Comparison of ENCODE assay signal across 30 cellular contexts in the genomic region with DNA sequence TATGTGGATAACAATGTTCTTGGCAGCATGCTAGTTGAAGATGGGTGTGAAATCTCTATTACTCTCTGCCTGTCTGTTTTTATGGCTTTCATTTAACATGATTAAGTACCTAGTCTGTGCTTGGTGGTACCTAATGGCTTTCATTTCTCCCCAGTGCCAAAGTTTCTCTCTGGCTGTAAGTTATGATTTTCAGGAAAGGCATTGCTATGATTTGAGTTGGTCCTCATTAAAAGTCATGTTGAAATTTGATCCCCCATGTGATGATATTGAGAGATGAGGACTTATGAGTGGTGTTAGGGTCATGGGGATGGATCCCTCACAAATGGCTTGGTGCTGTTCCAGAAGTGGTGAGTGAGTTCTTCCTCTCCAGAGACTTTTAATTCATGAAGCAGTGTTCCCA.
DNase-seq lines count a peak whose midpoint lies in the region; ATAC-seq and TF ChIP-seq lines count a peak whose summit lies in the region.
"Had no signal": no experiment of that assay in that cellular context is flagged by ENCODE, and none has a peak within 500 bp of the region (broad histone marks: within the 10 kb centered on the region; RNA-seq: fewer than 3 reads in every experiment).

No MANE protein-coding gene starts in this region.

- H3K36me3 ChIP-seq in IMR-90 (ENCODE audit: control insufficient read depth, insufficient read depth, low read length) = no peaks in the 10 kb centered on the region
- H3K36me3 ChIP-seq: cardiac muscle cell, esophagus muscularis mucosa, left ventricle myocardium inferior, tibial nerve had no signal

- CTCF ChIA-PET in IMR-90 (lab: Yijun Ruan, JAX) = no interaction called here

- peak; percentile 21 for DNase-seq in GM03348 (ENCODE audit: low spot score)
- peak; percentile 61 for DNase-seq in IMR-90
- DNase-seq in fibroblast of mammary gland (ENCODE audit: low read depth) = peak; percentile 80
- DNase-seq in skeletal muscle cell (ENCODE audit: low read depth) = peak; percentile 99
- DNase-seq in foreskin keratinocyte = no peak
- no peak for DNase-seq in stimulated activated CD8-positive, alpha-beta memory T cell treated with anti-CD3 and anti-CD28 coated beads, Interleukin-4, amount 100 ng/mL, for 48 hours
- DNase-seq in NCI-H1930 (lab: John Stamatoyannopoulos, UW) = no peak
- DNase-seq: activated CD4-positive, alpha-beta T cell treated with anti-CD3 and anti-CD28 coated beads, Interleukin-2, amount 50 U/mL, for 1 hour; activated naive CD4-positive, alpha-beta T cell treated with anti-CD3 and anti-CD28 coated beads for 36 hours; amniotic stem cell; CD8-positive, alpha-beta memory T cell; DMS53; endodermal cell; GF-D8; immature natural killer cell; Karpas-422; left ventricle myocardium inferior; naive B cell; NCI-H187 treated with DMSO at 0.1 percent for 48 hours; NCI-H226; NCI-H774; occipital lobe; stimulated activated CD4-positive, alpha-beta T cell treated with anti-CD3 and anti-CD28 coated beads, Interleukin-4, amount 100 ng/mL, for 1 hour; stimulated activated naive CD4-positive, alpha-beta T cell treated with Interleukin-2 at 50 U/mL for 16 hours had no signal

- H3K56ac ChIP-seq in IMR-90 (ENCODE audit: extremely low read depth, insufficient read depth, low read length) = no peak overlapping the region

- no peak overlapping the region for H3K4ac ChIP-seq in IMR-90 (ENCODE audit: low read depth, low read length)

- no peak overlapping the region for H3K4me2 ChIP-seq in IMR-90 (ENCODE audit: low read depth, low read length)
- H3K4me2 ChIP-seq: GM23338 had no signal

- H4K5ac ChIP-seq in IMR-90 (ENCODE audit: low read depth, low read length) = no peak overlapping the region

- no peak for TF ChIP-seq POLR2A in IMR-90 (IDR thresholded peaks at IDR 0.05; ENCODE audit: low read depth, low read length)

- dilution Hi-C loops in IMR-90 (cut with HindIII; ENCODE audit: low sequenced_read_pairs, unreplicated experiment) = no loop called here

- H3K4me1 ChIP-seq in IMR-90 (ENCODE audit: control insufficient read depth, insufficient read depth, low read length) (peaks cover 3% of the 10 kb centered on the region; the same call in 1 of the 2 replicates), foreskin keratinocyte (no peaks in the 10 kb centered on the region)
- H3K4me1 ChIP-seq: left ventricle myocardium inferior had no signal

- TF ChIP-seq RAD21 in IMR-90 (IDR thresholded peaks at IDR 0.05; ENCODE audit: low read length) = no peak

- no peak overlapping the region for H4K91ac ChIP-seq in IMR-90 (ENCODE audit: insufficient read depth, low read depth, low read length)

- ATAC-seq in IMR-90 (ENCODE audit: low read depth) = no peak
- no peak for ATAC-seq in HG03135 (IDR thresholded peaks at IDR 0.05; ENCODE audit: unreplicated experiment)
- no peak for ATAC-seq in foreskin keratinocyte
- ATAC-seq: GM23338 had no signal

- H3K27ac ChIP-seq in IMR-90 (ENCODE audit: insufficient read depth, low read length) (no peak overlapping the region), foreskin keratinocyte (no peak overlapping the region)
- H3K27ac ChIP-seq: cardiac muscle cell, esophagus muscularis mucosa, left ventricle myocardium inferior, tibial nerve, VCaP had no signal

- H3K9me1 ChIP-seq in IMR-90 (ENCODE audit: insufficient read depth, low read length) = no peaks in the 10 kb centered on the region

- H3K9me3 ChIP-seq in IMR-90 (ENCODE audit: control insufficient read depth, insufficient read depth, low read length) = no peaks in the 10 kb centered on the region
- H3K9me3 ChIP-seq: esophagus muscularis mucosa, tibial nerve had no signal

- H2AFZ ChIP-seq in IMR-90 (replicated peaks; ENCODE audit: low read length, poor library complexity) = no peak overlapping the region
- H2AFZ ChIP-seq: GM23338 had no signal

- BruUV-seq in IMR-90 (replicated peaks; lab: Mats Ljungman, UMichigan) = no TSS peak

- no peak overlapping the region for H4K8ac ChIP-seq in IMR-90 (ENCODE audit: low read depth in 2 of 2, low read length in 2 of 2)

- no peak overlapping the region for H2BK5ac ChIP-seq in IMR-90 (ENCODE audit: low read depth, low read length, poor library complexity, severe bottlenecking)

- H3K14ac ChIP-seq in IMR-90 (replicated peaks; ENCODE audit: low read depth, low read length) = no peak overlapping the region

- no peak overlapping the region for H3K18ac ChIP-seq in IMR-90 (ENCODE audit: low read depth, low read length)

- H2BK15ac ChIP-seq in IMR-90 (ENCODE audit: low read depth, low read length) = no peak overlapping the region

- in situ Hi-C loops in IMR-90 (cut with MboI; ENCODE audit: low sequenced_read_pairs) = no loop called here

- no peaks in the 10 kb centered on the region for H3K79me1 ChIP-seq in IMR-90 (ENCODE audit: low read depth in 1 of 2, low read length in 2 of 2)

- no peak overlapping the region for H2AK5ac ChIP-seq in IMR-90 (ENCODE audit: low read depth, low read length)

- H3K23ac ChIP-seq in IMR-90 (ENCODE audit: low read depth, low read length) = no peak overlapping the region

- TF ChIP-seq CTCF in IMR-90 (conservative IDR thresholded peaks at IDR 0.05; ENCODE audit: low read depth, low read length) (no peak), fibroblast of mammary gland (conservative IDR thresholded peaks at IDR 0.05; ENCODE audit: control insufficient read depth, insufficient read depth, low read depth, low read length) (no peak), foreskin keratinocyte (conservative IDR thresholded peaks at IDR 0.05) (no peak)

- H3K4me3 ChIP-seq in IMR-90 (ENCODE audit: insufficient read depth, low read depth, low read length) (no peak overlapping the region), fibroblast of mammary gland (ENCODE audit: control insufficient read depth, low read depth, low read length) (no peak overlapping the region), skeletal muscle cell (ENCODE audit: low read depth, low read length) (no peak overlapping the region)
- H3K4me3 ChIP-seq: cardiac muscle cell, esophagus muscularis mucosa, GM23338, left ventricle myocardium inferior, tibial nerve had no signal

- H2BK20ac ChIP-seq in IMR-90 (ENCODE audit: low read depth, low read length) = no peak overlapping the region

- no peak overlapping the region for H3K9ac ChIP-seq in IMR-90 (ENCODE audit: low read depth, low read length)

- POLR2A ChIA-PET in IMR-90 (lab: Charles Lee; ENCODE audit: unreplicated experiment) = no interaction called here

- intact Hi-C loops in IMR-90 (cut with micrococcal nuclease) = no loop called here

- H2BK120ac ChIP-seq in IMR-90 (ENCODE audit: low read depth, low read length) = no peak overlapping the region

- H3K27me3 ChIP-seq in IMR-90 (ENCODE audit: control insufficient read depth, insufficient read depth, low read length) (no peaks in the 10 kb centered on the region), foreskin keratinocyte (no peaks in the 10 kb centered on the region)
- H3K27me3 ChIP-seq: cardiac muscle cell, esophagus muscularis mucosa, tibial nerve had no signal

- no peaks in the 10 kb centered on the region for H4K20me1 ChIP-seq in IMR-90 (ENCODE audit: insufficient read depth, low read length)

- H2AK9ac ChIP-seq in IMR-90 (replicated peaks; ENCODE audit: low read depth, low read length, poor library complexity) = no peak overlapping the region

TF ChIP-seq in IMR-90, 13 proteins besides CTCF, POLR2A, EP300 and RAD21:
- TF ChIP-seq RFX5 (IDR thresholded peaks at IDR 0.05; ENCODE audit: low read depth, low read length) = no peak
- TF ChIP-seq, protein P1, sequence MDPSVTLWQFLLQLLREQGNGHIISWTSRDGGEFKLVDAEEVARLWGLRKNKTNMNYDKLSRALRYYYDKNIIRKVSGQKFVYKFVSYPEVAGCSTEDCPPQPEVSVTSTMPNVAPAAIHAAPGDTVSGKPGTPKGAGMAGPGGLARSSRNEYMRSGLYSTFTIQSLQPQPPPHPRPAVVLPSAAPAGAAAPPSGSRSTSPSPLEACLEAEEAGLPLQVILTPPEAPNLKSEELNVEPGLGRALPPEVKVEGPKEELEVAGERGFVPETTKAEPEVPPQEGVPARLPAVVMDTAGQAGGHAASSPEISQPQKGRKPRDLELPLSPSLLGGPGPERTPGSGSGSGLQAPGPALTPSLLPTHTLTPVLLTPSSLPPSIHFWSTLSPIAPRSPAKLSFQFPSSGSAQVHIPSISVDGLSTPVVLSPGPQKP (IDR thresholded peaks at IDR 0.05; ENCODE audit: borderline replicate concordance, low read depth, low read length) = no peak
- TF ChIP-seq RCOR1 (IDR thresholded peaks at IDR 0.05; ENCODE audit: insufficient replicate concordance, low read length) = no peak
- TF ChIP-seq SMC3 (IDR thresholded peaks at IDR 0.05; ENCODE audit: low read depth, low read length) = no peak
- no peak for TF ChIP-seq BHLHE40 (IDR thresholded peaks at IDR 0.05; ENCODE audit: low read depth, low read length)
- TF ChIP-seq CEBPB (IDR thresholded peaks at IDR 0.05; ENCODE audit: low read depth, low read length) = no peak
- no peak for TF ChIP-seq USF2 (IDR thresholded peaks at IDR 0.05; ENCODE audit: low read depth, low read length)
- no peak for TF ChIP-seq NFE2L2 (IDR thresholded peaks at IDR 0.05; ENCODE audit: low read depth, low read length)
- no peak for TF ChIP-seq CHD1 (IDR thresholded peaks at IDR 0.05; ENCODE audit: low read depth, low read length)
- TF ChIP-seq MAZ (IDR thresholded peaks at IDR 0.05; ENCODE audit: borderline replicate concordance, low read depth, low read length) = no peak
- no peak for TF ChIP-seq FOS (IDR thresholded peaks at IDR 0.05; ENCODE audit: low read depth, low read length)
- TF ChIP-seq MXI1 (IDR thresholded peaks at IDR 0.05; ENCODE audit: borderline replicate concordance, low read depth, low read length) = no peak
- TF ChIP-seq MAFK (IDR thresholded peaks at IDR 0.05; ENCODE audit: low read depth, low read length) = no peak

Comparison
In these comparisons a context has a peak if more than half of its experiments do, and no peak if none do; other contexts are left out.
1. DNase-seq: peak in GM03348 (single experiment), IMR-90 (single experiment), fibroblast of mammary gland (single experiment) and skeletal muscle cell (single experiment); none in foreskin keratinocyte (0 of 2), stimulated activated CD8-positive, alpha-beta memory T cell treated with anti-CD3 and anti-CD28 coated beads, Interleukin-4, amount 100 ng/mL, for 48 hours (single experiment) and NCI-H1930 (0 of 2).